In genomic region chr1:25906644-25907300, GRCh38 we compare ENCODE assay signal across 8 cellular contexts. TPM values are rescaled to one million over a fixed set of nuclear protein-coding genes. Genes with fewer than 3 reads are reported as not detected.
DNase-seq lines count a peak whose midpoint lies in the region; ATAC-seq and TF ChIP-seq lines count a peak whose summit lies in the region.

No MANE protein-coding gene starts in this region.

- H3K4me3 ChIP-seq in fibroblast of villous mesenchyme (ENCODE audit: low read depth, low read length) (peak overlapping the region; percentile 83), ovary (peak overlapping the region; percentile 79)

- H3K9me3 Mint-ChIP-seq in activated T-cell treated with anti-CD3 and anti-CD28 coated beads, Interleukin-2, amount 50 U/mL, for 4 hours: no peaks in the 10 kb centered on the region

- peak in 1 of 2 donors; percentile 4 for ATAC-seq in activated T-cell treated with anti-CD3 and anti-CD28 coated beads, Interleukin-2, amount 50 U/mL, for 4 hours
- no peak for ATAC-seq in GM21447 (IDR thresholded peaks at IDR 0.05; ENCODE audit: unreplicated experiment)
- no peak for ATAC-seq in HG03439 (IDR thresholded peaks at IDR 0.05; ENCODE audit: unreplicated experiment)
- ATAC-seq in GM19467 (IDR thresholded peaks at IDR 0.05; ENCODE audit: unreplicated experiment): no peak

- no peaks in the 10 kb centered on the region for H3K36me3 Mint-ChIP-seq in activated T-cell treated with anti-CD3 and anti-CD28 coated beads, Interleukin-2, amount 50 U/mL, for 4 hours (ENCODE audit: insufficient read depth)

- H3K4me1 Mint-ChIP-seq in activated T-cell treated with anti-CD3 and anti-CD28 coated beads, Interleukin-2, amount 50 U/mL, for 4 hours (ENCODE audit: low read depth): peaks cover 18% of the 10 kb centered on the region

- intact Hi-C loops in ovary (cut with DNase I): loop anchor here in 1 of 4 donors (5.0 kb wide), 1 partner anchor 91 kb away; the partner anchor contains the start of gene PAFAH2

- WGBS in ovary, 3 donors: 18 to 31% (median 22%) methylated on average over 31 to 34 of the region's 34 CpGs

- DNase-seq in DMS53 treated with DMSO at 0.1 percent for 48 hours (lab: John Stamatoyannopoulos, UW; ENCODE audit: unreplicated experiment) (peak; percentile 15), NCI-H2081 (lab: John Stamatoyannopoulos, UW) (peak; percentile 47 to 64), fibroblast of villous mesenchyme (ENCODE audit: low read depth) (no peak), ovary (peak in 1 of 5 donors; percentile 41)
- DNase-seq in activated T-cell treated with anti-CD3 and anti-CD28 coated beads, Interleukin-2, amount 50 U/mL, for 4 hours: peak; percentile 26

- TF ChIP-seq CTCF in fibroblast of villous mesenchyme (IDR thresholded peaks at IDR 0.05; ENCODE audit: insufficient read depth, low read depth, low read length) (no peak), ovary (IDR thresholded peaks at IDR 0.05) (no peak)

- H3K4me3 Mint-ChIP-seq in activated T-cell treated with anti-CD3 and anti-CD28 coated beads, Interleukin-2, amount 50 U/mL, for 4 hours: peak overlapping the region; percentile 78

- H3K4me1 ChIP-seq in ovary (ENCODE audit: insufficient read depth): no peaks in the 10 kb centered on the region

- TF ChIP-seq POLR2A in ovary (IDR thresholded peaks at IDR 0.05): no peak

- H3K27me3 Mint-ChIP-seq in activated T-cell treated with anti-CD3 and anti-CD28 coated beads, Interleukin-2, amount 50 U/mL, for 4 hours (ENCODE audit: low read depth): no peaks in the 10 kb centered on the region

- TF ChIP-seq EP300 in ovary (IDR thresholded peaks at IDR 0.05): no peak

- H3K27ac ChIP-seq in ovary: no peak overlapping the region

- H3K27me3 ChIP-seq in ovary: no peaks in the 10 kb centered on the region

- H3K9me3 ChIP-seq in ovary: no peaks in the 10 kb centered on the region

- H3K36me3 ChIP-seq in ovary: no peaks in the 10 kb centered on the region

RNA-seq across cellular contexts. Expression of gene STMN1, which starts 0.6 kb away (rescaled TPM):
- total RNA-seq in activated T-cell treated with anti-CD3 and anti-CD28 coated beads, Interleukin-2, amount 50 U/mL, for 4 hours: 10 to 100 TPM; 68.0 to 94.8 (median 80.0) TPM
- 85.9 and 99.9 TPM in 2 replicates for total RNA-seq in fibroblast of villous mesenchyme
- 100 to 1,000 TPM in 5 of 7 donors, 10 to 100 TPM in 2; 59.3 to 224 (median 127) TPM for total RNA-seq in ovary
- polyA plus RNA-seq in ovary: 100 to 1,000 TPM; 220 to 271 TPM

RNA-seq across cellular contexts. Expression of gene PAQR7, which starts 31.3 kb away (rescaled TPM):
- total RNA-seq in activated T-cell treated with anti-CD3 and anti-CD28 coated beads, Interleukin-2, amount 50 U/mL, for 4 hours: 1 to 10 TPM; 4.5 to 7.5 (median 5.4) TPM
- total RNA-seq in fibroblast of villous mesenchyme (8.1 and 16.0 TPM in 2 replicates), ovary (10 to 100 TPM in 6 of 7 donors, 1 to 10 TPM in 1; 8.6 to 98.1 (median 72.2) TPM)
- 10 to 100 TPM; 19.4 to 23.3 TPM for polyA plus RNA-seq in ovary

RNA-seq across cellular contexts. Expression of gene AUNIP, which starts 47.5 kb away (rescaled TPM):
- 1 to 10 TPM; 4.1 to 4.6 (median 4.5) TPM for total RNA-seq in activated T-cell treated with anti-CD3 and anti-CD28 coated beads, Interleukin-2, amount 50 U/mL, for 4 hours
- total RNA-seq in fibroblast of villous mesenchyme: 2.9 and 3.5 TPM in 2 replicates
- under 1 TPM in 6 of 7 donors, not detected in 1; 0.35 to 0.75 (median 0.44) TPM for total RNA-seq in ovary
- under 1 TPM; 0.23 to 0.45 TPM for polyA plus RNA-seq in ovary
